ENCODE assay signal across 8 cellular contexts in the genomic region with DNA sequence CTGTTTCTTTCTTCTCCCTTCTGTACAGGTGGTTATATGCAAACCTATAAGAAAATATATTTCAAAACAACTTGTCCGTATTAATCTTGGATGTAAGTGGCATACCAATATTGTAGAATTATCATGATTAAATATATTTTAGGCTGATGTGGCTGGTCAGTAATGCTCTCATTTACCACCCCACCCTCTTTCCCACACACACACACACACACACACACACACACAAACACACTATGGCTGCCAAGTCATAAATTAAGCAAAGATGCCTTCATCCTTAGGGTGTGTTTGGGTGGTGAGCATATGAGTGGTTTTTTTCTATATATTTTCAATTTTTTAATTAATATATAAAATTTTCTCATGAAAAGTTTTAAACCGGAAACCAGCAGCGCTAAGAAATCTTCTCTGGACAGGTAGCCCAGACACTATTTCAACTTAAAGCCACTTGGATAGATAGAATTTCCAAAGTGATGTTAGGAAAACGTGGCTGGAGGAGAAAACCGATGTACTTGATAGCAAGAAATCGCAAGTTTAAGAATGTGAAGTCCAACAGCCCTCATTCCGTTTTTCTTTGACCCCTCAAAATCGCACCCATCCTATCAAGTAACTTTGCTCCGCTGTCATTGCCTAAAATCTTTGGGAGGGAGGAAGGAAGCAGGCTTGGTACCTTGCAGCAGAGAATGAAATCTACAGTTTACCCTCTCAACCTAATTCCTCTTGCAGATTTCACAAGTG.
A peak's percentile ranks its signal among the peaks of the same experiment; 100 is the strongest.
DNase-seq lines count a peak whose midpoint lies in the region; ATAC-seq and TF ChIP-seq lines count a peak whose summit lies in the region.

No MANE protein-coding gene starts in this region.

- H3K27me3 ChIP-seq in HAP-1 (ENCODE audit: low read depth) = no peaks in the 10 kb centered on the region
- no peaks in the 10 kb centered on the region for H3K27me3 ChIP-seq in WERI-Rb-1 (ENCODE audit: insufficient read depth, low read depth, severe bottlenecking)
- H3K27me3 ChIP-seq in right cardiac atrium (ENCODE audit: control insufficient read depth, insufficient read depth) = no peaks in the 10 kb centered on the region

- H3K4me3 ChIP-seq in HAP-1 = peak overlapping the region; percentile 44
- peak overlapping the region; percentile 59 for H3K4me3 ChIP-seq in WERI-Rb-1 (ENCODE audit: low read depth, low read length)
- H3K4me3 ChIP-seq in right cardiac atrium (ENCODE audit: low read length) = peak overlapping the region; percentile 99
- peak overlapping the region; percentile 41 to 64 (median 55) for H3K4me3 ChIP-seq in skin epidermis

- ATAC-seq in right cardiac atrium (no peak), HG02798 (IDR thresholded peaks at IDR 0.05; ENCODE audit: poor library complexity, unreplicated experiment) (no peak)

- H3K9me3 ChIP-seq in HAP-1 (no peaks in the 10 kb centered on the region), WERI-Rb-1 (ENCODE audit: severe bottlenecking) (no peaks in the 10 kb centered on the region), right cardiac atrium (ENCODE audit: control insufficient read depth, low read length) (no peaks in the 10 kb centered on the region)

- DNase-seq in HAP-1 (ENCODE audit: low spot score in 2 of 2) (no peak), WERI-Rb-1 (no peak), right cardiac atrium (no peak), A172 (ENCODE audit: low spot score) (no peak), inferior parietal cortex (ENCODE audit: extremely low spot score) (no peak)
- no peak for DNase-seq in activated CD4-positive, alpha-beta T cell treated with anti-CD3 and anti-CD28 coated beads for 4 hours

- intact Hi-C loops in right cardiac atrium (cut with DNase I) = no loop called here

- in situ Hi-C loops in HAP-1 (cut with MboI; ENCODE audit: low sequenced_read_pairs) = no loop called here

- 34% methylated on average over 9 of the region's 9 CpGs for WGBS in right cardiac atrium

- TF ChIP-seq CTCF in WERI-Rb-1 (IDR thresholded peaks at IDR 0.05; ENCODE audit: low read depth, low read length) = no peak

- H3K36me3 ChIP-seq in HAP-1 (replicated peaks) = peaks cover 4% of the 10 kb centered on the region; the same call in 1 of the 2 replicates
- no peaks in the 10 kb centered on the region for H3K36me3 ChIP-seq in WERI-Rb-1

- H3K4me1 ChIP-seq in HAP-1 (peaks cover 7% of the 10 kb centered on the region), right cardiac atrium (ENCODE audit: control insufficient read depth, insufficient read depth, low read length) (peaks cover 3% of the 10 kb centered on the region)

- H3K27ac ChIP-seq in WERI-Rb-1 (no peak overlapping the region), right cardiac atrium (ENCODE audit: low read length) (no peak overlapping the region), skin epidermis (peak overlapping the region in 15 of 21 experiments; percentile 13 to 88 (median 68))

Comparison
In these comparisons a context has a peak if more than half of its experiments do, and no peak if none do; other contexts are left out.
1. H3K4me3 ChIP-seq: peak in every context shown above with its lines; median percentile 99 in right cardiac atrium; 59 in WERI-Rb-1; 55 in skin epidermis; 44 in HAP-1.
2. H3K27ac ChIP-seq: peak in skin epidermis (15 of 21); none in WERI-Rb-1 (single experiment) and right cardiac atrium (single experiment).